Comparison of ENCODE assay signal across 8 cellular contexts in genomic region chr5:132294728-132295504, GRCh38. TPM values are rescaled to one million over a fixed set of nuclear protein-coding genes. Genes with fewer than 3 reads are reported as not detected.
DNase-seq lines count a peak whose midpoint lies in the region; ATAC-seq and FAIRE-seq lines count a peak whose summit lies in the region.

No MANE protein-coding gene starts in this region.

- peaks cover 26% of the 10 kb centered on the region for H3K4me1 Mint-ChIP-seq in T-helper 1 cell treated with Interleukin-12 subunit alpha and Interleukin-12 subunit beta and Interleukin-4 antibody, amounts not matched to agents 30 μg/mL and 1 μg/mL, for 36 hours (ENCODE audit: low read depth)

- FAIRE-seq in small intestine (lab: Jason Lieb, UNC) = no peak

- peaks cover 9% of the 10 kb centered on the region for H3K27me3 Mint-ChIP-seq in T-helper 1 cell treated with Interleukin-12 subunit alpha and Interleukin-12 subunit beta and Interleukin-4 antibody, amounts not matched to agents 30 μg/mL and 1 μg/mL, for 36 hours (ENCODE audit: low read depth)

- no CpG with 5 or more reads among the region's 50 CpGs for WGBS in iPS DF 6.9 (ENCODE audit: insufficient coverage, insufficient read length)
- 1 to 5% (median 3%) methylated on average over 41 to 50 of the region's 50 CpGs for WGBS in small intestine, 3 donors

- peak overlapping the region; percentile 90 for H3K4me3 Mint-ChIP-seq in T-helper 1 cell treated with Interleukin-12 subunit alpha and Interleukin-12 subunit beta and Interleukin-4 antibody, amounts not matched to agents 30 μg/mL and 1 μg/mL, for 36 hours

- ATAC-seq in GM18868 (IDR thresholded peaks at IDR 0.05; ENCODE audit: unreplicated experiment) (peak; percentile 2), HG03457 (IDR thresholded peaks at IDR 0.05; ENCODE audit: unreplicated experiment) (peak; percentile 12)

- H3K4me3 ChIP-seq in iPS DF 6.9 (ENCODE audit: low read length) (peak overlapping the region; percentile 61; the same call in 1 of the 2 replicates), small intestine (ENCODE audit: low read depth in 1 of 2, low read length in 2 of 2) (peak overlapping the region in 1 of 2 donors; percentile 72)

- H3K27me3 ChIP-seq in iPS DF 6.9 (ENCODE audit: control insufficient read depth, insufficient read depth, low read length) = peaks cover 9% of the 10 kb centered on the region; the same call in 1 of the 2 replicates
- H3K27me3 ChIP-seq in small intestine (ENCODE audit: control insufficient read depth in 2 of 2, insufficient read depth in 2 of 2, low read length in 2 of 2) = no peaks in the 10 kb centered on the region

- H3K4me1 ChIP-seq in iPS DF 6.9 (ENCODE audit: control insufficient read depth, insufficient read depth, low read length) = peaks cover 6% of the 10 kb centered on the region
- H3K4me1 ChIP-seq in small intestine (ENCODE audit: control insufficient read depth in 2 of 2, insufficient read depth in 1 of 2, low read depth in 1 of 2, low read length in 1 of 2) = peaks cover 0 to 6% of the 10 kb centered on the region in 2 donors

- peak overlapping the region; percentile 63 for H3K27ac Mint-ChIP-seq in T-helper 1 cell treated with Interleukin-12 subunit alpha and Interleukin-12 subunit beta and Interleukin-4 antibody, amounts not matched to agents 30 μg/mL and 1 μg/mL, for 36 hours

- H3K27ac ChIP-seq in angular gyrus (ENCODE audit: low read depth, low read length) (peak overlapping the region; percentile 29), iPS DF 6.9 (ENCODE audit: low read length) (no peak overlapping the region), small intestine (ENCODE audit: low read depth in 1 of 2, low read length in 1 of 2) (peak overlapping the region; percentile 86 to 97)

- no peaks in the 10 kb centered on the region for H3K9me3 ChIP-seq in iPS DF 6.9 (ENCODE audit: control insufficient read depth, insufficient read depth, low read length)
- H3K9me3 ChIP-seq in small intestine (ENCODE audit: control insufficient read depth, low read depth) = no peaks in the 10 kb centered on the region

- H3K36me3 ChIP-seq in iPS DF 6.9 (ENCODE audit: control insufficient read depth, insufficient read depth, low read length) (no peaks in the 10 kb centered on the region), small intestine (ENCODE audit: control insufficient read depth in 2 of 2, insufficient read depth in 2 of 2, low read length in 2 of 2) (no peaks in the 10 kb centered on the region)

- H3K36me3 Mint-ChIP-seq in T-helper 1 cell treated with Interleukin-12 subunit alpha and Interleukin-12 subunit beta and Interleukin-4 antibody, amounts not matched to agents 30 μg/mL and 1 μg/mL, for 36 hours (ENCODE audit: low read depth) = no peaks in the 10 kb centered on the region

- H3K9me3 Mint-ChIP-seq in T-helper 1 cell treated with Interleukin-12 subunit alpha and Interleukin-12 subunit beta and Interleukin-4 antibody, amounts not matched to agents 30 μg/mL and 1 μg/mL, for 36 hours = no peaks in the 10 kb centered on the region

- no peak for DNase-seq in iPS DF 6.9 (ENCODE audit: low read depth, low spot score)
- DNase-seq in small intestine = peak; percentile 89
- no peak for DNase-seq in occipital lobe (lab: John Stamatoyannopoulos, UW)
- DNase-seq in NCI-H146 (lab: John Stamatoyannopoulos, UW) = no peak

RNA-seq across cellular contexts. Expression of gene SLC22A4, which starts 0.7 kb away (rescaled TPM):
- 1 to 10 TPM; 1.5 to 5.7 (median 4.2) TPM for polyA plus RNA-seq in small intestine
- total RNA-seq in occipital lobe = 1.6 TPM

RNA-seq across cellular contexts. Expression of gene PDLIM4, which starts 37.4 kb away (rescaled TPM):
- polyA plus RNA-seq in small intestine = 10 to 100 TPM in 1 of 3 donors, 1 to 10 TPM in 2; 2.5 to 14.2 (median 5.9) TPM
- total RNA-seq in occipital lobe = 3.1 TPM
